23 cellular contexts compared by ENCODE assay signal in genomic region chr6:16868968-16869367, GRCh38.
"Had no signal": no experiment of that assay in that cellular context is flagged by ENCODE, and none has a peak within 500 bp of the region (broad histone marks: within the 10 kb centered on the region; RNA-seq: fewer than 3 reads in every experiment).

No MANE protein-coding gene starts in this region.

- H3K4me1 ChIP-seq: gastroesophageal sphincter, heart left ventricle, upper lobe of right lung had no signal

- H3K27ac ChIP-seq: coronary artery, gastroesophageal sphincter, heart left ventricle, upper lobe of right lung had no signal

- ATAC-seq: activated T-helper 17 cell treated with anti-CD3 and anti-CD28 coated beads, Interleukin-2, amount 50 U/mL, for 72 hours; gastroesophageal sphincter; heart left ventricle; left ventricle myocardium superior; mucosa of descending colon; upper lobe of right lung had no signal

- H3K27me3 ChIP-seq: gastroesophageal sphincter, upper lobe of right lung had no signal

- H3K27ac Mint-ChIP-seq: activated B cell treated with CpG ODN at 0.5 μM for 24 hours; activated CD4-positive, alpha-beta memory T cell treated with anti-CD3 and anti-CD28 coated beads, Interleukin-2, amount 10 ng/mL, durations not matched to agents 7 days and 5 days; activated naive CD8-positive, alpha-beta T cell treated with anti-CD3 and anti-CD28 coated beads, Interleukin-2, amount 10 ng/mL, durations not matched to agents 7 days and 5 days; activated T-helper 17 cell treated with anti-CD3 and anti-CD28 coated beads, Interleukin-2, amount 50 U/mL, for 72 hours; memory B cell; naive B cell; progenitor cell of endocrine pancreas; T-helper 2 cell treated with Interferon-gamma antibody and Interleukin-4, amounts not matched to agents 5 μg/mL and 100 μg/mL, for 36 hours had no signal

- DNase-seq: activated B cell treated with CpG ODN at 0.5 μM for 24 hours; activated CD4-positive, alpha-beta memory T cell treated with anti-CD3 and anti-CD28 coated beads, Interleukin-2, amount 10 ng/mL, durations not matched to agents 7 days and 5 days; activated CD4-positive, alpha-beta T cell treated with anti-CD3 and anti-CD28 coated beads for 48 hours; activated naive CD4-positive, alpha-beta T cell treated with Interleukin-2 at 50 U/mL for 16 hours; activated naive CD8-positive, alpha-beta T cell treated with anti-CD3 and anti-CD28 coated beads, Interleukin-2, amount 10 ng/mL, durations not matched to agents 7 days and 5 days; activated T-cell treated with anti-CD3 and anti-CD28 coated beads, Interleukin-2, amount 50 U/mL, for 1 hour; amygdala; heart left ventricle; left ventricle myocardium superior; mucosa of descending colon; naive B cell; stimulated activated CD4-positive, alpha-beta T cell treated with anti-CD3 and anti-CD28 coated beads, Interleukin-12 subunit alpha, Interleukin-12 subunit beta, amount 100 ng/mL, for 4 hours; stimulated activated CD4-positive, alpha-beta T cell treated with anti-CD3 and anti-CD28 coated beads, Interleukin-1b, Interleukin-23, amount 100 ng/mL, for 48 hours; stimulated activated CD8-positive, alpha-beta memory T cell treated with anti-CD3 and anti-CD28 coated beads, Interleukin-4, amount 100 ng/mL, for 48 hours; stimulated activated naive CD4-positive, alpha-beta T cell; upper lobe of right lung had no signal

- H3K4me3 Mint-ChIP-seq: activated B cell treated with CpG ODN at 0.5 μM for 24 hours; activated CD4-positive, alpha-beta memory T cell treated with anti-CD3 and anti-CD28 coated beads, Interleukin-2, amount 10 ng/mL, durations not matched to agents 7 days and 5 days; activated naive CD8-positive, alpha-beta T cell treated with anti-CD3 and anti-CD28 coated beads, Interleukin-2, amount 10 ng/mL, durations not matched to agents 7 days and 5 days; activated T-helper 17 cell treated with anti-CD3 and anti-CD28 coated beads, Interleukin-2, amount 50 U/mL, for 72 hours; memory B cell; naive B cell; neural crest cell; T-helper 2 cell treated with Interferon-gamma antibody and Interleukin-4, amounts not matched to agents 5 μg/mL and 100 μg/mL, for 36 hours had no signal

- H3K9me3 Mint-ChIP-seq: activated B cell treated with CpG ODN at 0.5 μM for 24 hours; activated CD4-positive, alpha-beta memory T cell treated with anti-CD3 and anti-CD28 coated beads, Interleukin-2, amount 10 ng/mL, durations not matched to agents 7 days and 5 days; activated naive CD8-positive, alpha-beta T cell treated with anti-CD3 and anti-CD28 coated beads, Interleukin-2, amount 10 ng/mL, durations not matched to agents 7 days and 5 days; activated T-helper 17 cell treated with anti-CD3 and anti-CD28 coated beads, Interleukin-2, amount 50 U/mL, for 72 hours; memory B cell; neural crest cell; T-helper 2 cell treated with Interferon-gamma antibody and Interleukin-4, amounts not matched to agents 5 μg/mL and 100 μg/mL, for 36 hours had no signal

- H3K4me3 ChIP-seq: coronary artery, gastroesophageal sphincter, heart left ventricle, mucosa of descending colon, upper lobe of right lung had no signal

- H3K36me3 ChIP-seq: gastroesophageal sphincter, heart left ventricle, upper lobe of right lung had no signal

- H3K27me3 Mint-ChIP-seq: memory B cell had no signal

- H3K4me1 Mint-ChIP-seq: activated B cell treated with CpG ODN at 0.5 μM for 24 hours; activated CD4-positive, alpha-beta memory T cell treated with anti-CD3 and anti-CD28 coated beads, Interleukin-2, amount 10 ng/mL, durations not matched to agents 7 days and 5 days; activated naive CD8-positive, alpha-beta T cell treated with anti-CD3 and anti-CD28 coated beads, Interleukin-2, amount 10 ng/mL, durations not matched to agents 7 days and 5 days; activated T-helper 17 cell treated with anti-CD3 and anti-CD28 coated beads, Interleukin-2, amount 50 U/mL, for 72 hours; memory B cell; naive B cell; neural crest cell had no signal

- H3K9me3 ChIP-seq: gastroesophageal sphincter, heart left ventricle, mucosa of descending colon, upper lobe of right lung had no signal

- H3K36me3 Mint-ChIP-seq: activated naive CD8-positive, alpha-beta T cell treated with anti-CD3 and anti-CD28 coated beads, Interleukin-2, amount 10 ng/mL, durations not matched to agents 7 days and 5 days; memory B cell; naive B cell had no signal
